1 cellular context compared by ENCODE assay signal in genomic region chr4:1296324-1297022, GRCh38.
TF ChIP-seq lines count a peak whose summit lies in the region.

No MANE protein-coding gene starts in this region.

TF ChIP-seq in K562, 482 proteins besides CTCF, POLR2A, EP300 and RAD21:
- TF ChIP-seq MXD1 (CRISPR knock-in tag; IDR thresholded peaks at IDR 0.05; ENCODE audit: borderline replicate concordance, poor library complexity, severe bottlenecking) (no peak), RBFOX2 (IDR thresholded peaks at IDR 0.05; ENCODE audit: low read depth, low read length) (peak; percentile 52)
